14 cellular contexts compared by ENCODE assay signal in the genomic region with DNA sequence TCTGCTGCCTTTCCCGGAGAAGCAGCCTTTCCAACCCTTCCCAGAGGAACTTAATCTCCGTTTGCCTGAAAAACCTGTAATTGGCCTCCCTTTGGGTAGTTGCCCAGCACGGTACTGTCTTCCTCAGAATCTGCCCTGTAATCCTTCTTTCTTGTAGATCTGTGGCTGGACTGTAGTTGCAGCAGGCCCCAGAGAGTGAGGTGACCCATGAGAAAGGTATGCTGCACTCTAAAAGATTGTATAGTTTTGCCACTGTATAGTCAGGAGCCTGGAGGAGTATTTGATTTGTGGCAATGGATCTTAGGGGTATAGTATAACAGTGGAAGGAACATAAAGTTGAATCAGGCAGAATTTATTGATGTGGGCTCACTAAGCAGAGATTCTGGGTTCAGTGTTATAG. TPM values are rescaled to one million over a fixed set of nuclear protein-coding genes. Genes with fewer than 3 reads are reported as not detected.
DNase-seq lines count a peak whose midpoint lies in the region; ATAC-seq, FAIRE-seq and TF ChIP-seq lines count a peak whose summit lies in the region.
"Had no signal": no experiment of that assay in that cellular context is flagged by ENCODE, and none has a peak within 500 bp of the region (broad histone marks: within the 10 kb centered on the region; RNA-seq: fewer than 3 reads in every experiment).

No MANE protein-coding gene starts in this region.

- H3K27me3 ChIP-seq in AG04450 (ENCODE audit: control insufficient read depth, insufficient read depth, low read length) (no peaks in the 10 kb centered on the region), HUES48 (ENCODE audit: control insufficient read depth, insufficient read depth, low read length) (no peaks in the 10 kb centered on the region), K562 (ENCODE audit: control insufficient read depth in 2 of 2, insufficient read depth in 2 of 2, low read length in 2 of 2) (no peaks in the 10 kb centered on the region)
- H3K27me3 ChIP-seq: heart left ventricle had no signal

- no peak overlapping the region for H3K4me3 Mint-ChIP-seq in immature natural killer cell

- WGBS in K562 (ENCODE audit: insufficient coverage, low coverage, missing lambda C conversion rate) = 96% methylated on average over 3 of the region's 3 CpGs

- FAIRE-seq in K562 (lab: Jason Lieb, UNC) = no peak

- TSS peak; percentile 21 for BruUV-seq in K562 (replicated peaks; lab: Mats Ljungman, UMichigan)

- H3K9ac ChIP-seq in HUES48 (ENCODE audit: low read depth, low read length) = no peak overlapping the region
- no peak overlapping the region for H3K9ac ChIP-seq in K562 (ENCODE audit: insufficient read depth in 1 of 2, low read depth in 2 of 2, low read length in 2 of 2)

- POLR2A ChIA-PET in AG04450 (lab: Yijun Ruan, JAX) (interaction anchor here (0.7 kb wide), 1 partner anchor 134 kb away, joined by 3 read pairs; no protein-coding TSS in a partner anchor), K562 (lab: Yijun Ruan, JAX) (no interaction called here)

- peaks cover 0 to 3% (median 2%) of the 10 kb centered on the region in 3 donors for H3K27me3 Mint-ChIP-seq in immature natural killer cell (ENCODE audit: low read depth in 3 of 3)

- TF ChIP-seq CTCF in AG04450 (IDR thresholded peaks at IDR 0.05; ENCODE audit: low read depth, low read length) (no peak), K562 (IDR thresholded peaks at IDR 0.05 in 2 of 3, conservative IDR thresholded peaks at IDR 0.05 in 1 of 3; ENCODE audit: insufficient read depth in 2 of 3, low read depth in 1 of 3, low read length in 3 of 3) (no peak)

- CTCF ChIA-PET in AG04450 (lab: Charles Lee) = no interaction called here
- CTCF ChIA-PET in K562 (lab: Yijun Ruan, JAX; ENCODE audit: low intra/inter-chr PET ratio) = no interaction called here

- no peak for TF ChIP-seq RAD21 in K562 (CRISPR knock-in tag; conservative IDR thresholded peaks at IDR 0.05 in 1 of 2, IDR thresholded peaks at IDR 0.05 in 1 of 2)

- no peak overlapping the region; the same call in 1 of the 2 replicates for H3K4me3 ChIP-seq in AG04450 (ENCODE audit: low read depth, low read length)
- no peak overlapping the region for H3K4me3 ChIP-seq in HUES48 (ENCODE audit: low read depth, low read length)
- H3K4me3 ChIP-seq in K562 = no peak overlapping the region
- H3K4me3 ChIP-seq: heart left ventricle had no signal

- H3K79me2 ChIP-seq in K562 (ENCODE audit: control insufficient read depth, insufficient read depth, low read length) = peaks cover 50% of the 10 kb centered on the region

- H3K9me1 ChIP-seq in K562 (ENCODE audit: control insufficient read depth, insufficient read depth, low read length) = no peaks in the 10 kb centered on the region

- in situ Hi-C loops in K562 (cut with MboI) = no loop called here

- H3K27ac ChIP-seq in AG04450 (ENCODE audit: low read depth, low read length) = peak overlapping the region; percentile 93
- H3K27ac ChIP-seq in HUES48 (ENCODE audit: low read depth, low read length) = peak overlapping the region; percentile 31
- no peak overlapping the region for H3K27ac ChIP-seq in K562 (ENCODE audit: extremely low read depth, low read depth, low read length)
- H3K27ac ChIP-seq: heart left ventricle had no signal

- H4K20me1 ChIP-seq in K562 (replicated peaks; ENCODE audit: control insufficient read depth, insufficient read depth, low read length) = no peaks in the 10 kb centered on the region

- intact Hi-C loops in K562 (cut with micrococcal nuclease) = no loop called here

- H3K9me3 Mint-ChIP-seq in immature natural killer cell = peaks cover 0 to 1% (median 0%) of the 10 kb centered on the region in 6 donors

- DNase-seq in AG04450 (ENCODE audit: low read depth, low spot score) = peak; percentile 61
- DNase-seq in K562 (ENCODE audit: extremely low read depth in 1 of 4, low spot score in 3 of 4) = no peak
- DNase-seq in left kidney (ENCODE audit: low read depth, low spot score) = peak; percentile 60
- no peak for DNase-seq in immature natural killer cell
- DNase-seq in effector CD4-positive, alpha-beta T cell = no peak
- DNase-seq: activated CD8-positive, alpha-beta memory T cell treated with anti-CD3 and anti-CD28 coated beads, Interleukin-2, amount 50 U/mL, for 4 hours; C1 segment of cervical spinal cord; heart left ventricle; NCI-H1417 treated with DMSO at 0.1 percent for 48 hours; stimulated activated CD8-positive, alpha-beta memory T cell treated with anti-CD3 and anti-CD28 coated beads, Interleukin-4, amount 100 ng/mL, for 48 hours; T-helper 9 cell had no signal

- H3K36me3 ChIP-seq in HUES48 (ENCODE audit: control insufficient read depth, insufficient read depth, low read length) = peaks cover 8% of the 10 kb centered on the region; the same call in 1 of the 2 replicates
- H3K36me3 ChIP-seq in K562 (ENCODE audit: control insufficient read depth, insufficient read depth, low read length) = no peaks in the 10 kb centered on the region

- H3K4me1 Mint-ChIP-seq in immature natural killer cell = peaks cover 35 to 43% of the 10 kb centered on the region in 2 donors

- peaks cover 11% of the 10 kb centered on the region; the same call in 1 of the 2 replicates for H3K4me1 ChIP-seq in HUES48 (ENCODE audit: control insufficient read depth, insufficient read depth, low read length)
- H3K4me1 ChIP-seq in K562 (replicated peaks in 1 of 2; ENCODE audit: control insufficient read depth in 2 of 2, insufficient read depth in 2 of 2, low read length in 2 of 2) = no peaks in the 10 kb centered on the region; a peak in 2 of 5 replicates

- TF ChIP-seq POLR2A in K562 (conservative IDR thresholded peaks at IDR 0.05) = no peak

- H3K4me2 ChIP-seq in K562 (ENCODE audit: insufficient read depth, low read length) = no peak overlapping the region

- peak overlapping the region in 1 of 6 donors; percentile 19 for H3K27ac Mint-ChIP-seq in immature natural killer cell

- H2AFZ ChIP-seq in K562 (ENCODE audit: low read depth, low read length) = no peak overlapping the region

- ATAC-seq in K562 (no peak), GM21529 (IDR thresholded peaks at IDR 0.05; ENCODE audit: unreplicated experiment) (no peak), GM19395 (IDR thresholded peaks at IDR 0.05; ENCODE audit: unreplicated experiment) (no peak)

- H3K36me3 Mint-ChIP-seq in immature natural killer cell = peaks cover 0 to 5% (median 0%) of the 10 kb centered on the region in 3 donors

- no peak for TF ChIP-seq EP300 in K562 (IDR thresholded peaks at IDR 0.05; ENCODE audit: low read length)

- H3K9me3 ChIP-seq in AG04450 (ENCODE audit: control insufficient read depth, insufficient read depth, low read length) (no peaks in the 10 kb centered on the region), HUES48 (ENCODE audit: control insufficient read depth, insufficient read depth, low read length) (no peaks in the 10 kb centered on the region), K562 (replicated peaks; ENCODE audit: control insufficient read depth, insufficient read depth, low read depth, low read length) (no peaks in the 10 kb centered on the region)
- H3K9me3 ChIP-seq: heart left ventricle had no signal

TF ChIP-seq in K562, 482 proteins besides CTCF, POLR2A, EP300 and RAD21 (continues in another document):
- TF ChIP-seq THRA (IDR thresholded peaks at IDR 0.05) (no peak), ZNF165 (CRISPR knock-in tag; IDR thresholded peaks at IDR 0.05; ENCODE audit: borderline replicate concordance) (no peak), ZNF12 (CRISPR knock-in tag; IDR thresholded peaks at IDR 0.05) (no peak)

RNA-seq across cellular contexts. Expression of gene SPIN1, which starts 11.8 kb away (rescaled TPM):
- polyA plus RNA-seq in AG04450 (2011; rRNA removed) (93.0 and 119 TPM in 2 replicates), K562 (2011; rRNA removed) (22.9 and 25.7 TPM in 2 replicates), K562 (2014; fragmentation: Illumina TruSeq; extraction: Trizol) (22.3 and 25.1 TPM in 2 replicates), K562 (2014; fragmentation: Nextera tagmentation; extraction: Ambion mirVana) (1 to 10 TPM; 7.4 to 7.7 TPM), K562 (2014; rRNA removed) (14.3 and 17.2 TPM in 2 replicates), immature natural killer cell (10 to 100 TPM; 24.5 to 49.1 (median 35.1) TPM)
- polyA minus RNA-seq in AG04450 (2011; rRNA and poly(A)+ RNA removed) = 71.7 and 102 TPM in 2 replicates
- total RNA-seq in K562 (2011; cell fraction: chromatin; rRNA removed; ENCODE audit: low replicate concordance) = 9.9 and 28.0 TPM in 2 replicates
- total RNA-seq in K562 (2011; cell fraction: nucleolus; rRNA removed) = 5.8 and 7.4 TPM in 2 replicates
- 15.0 and 18.2 TPM in 2 replicates for total RNA-seq in K562 (2011; cell fraction: nucleoplasm; rRNA removed)
- total RNA-seq in K562 (2014; rRNA removed) (10.2 and 15.1 TPM in 2 replicates), K562 (2014; rRNA removed; fragmentation: Illumina TruSeq; extraction: Trizol) (19.1 and 22.7 TPM in 2 replicates), K562 (2015; rRNA removed; fragmentation: Illumina TruSeq; extraction: Trizol) (15.5 and 15.6 TPM in 2 replicates), K562 (2021) (18.9 and 20.5 TPM in 2 replicates)
- 7.5 and 19.2 TPM in 2 replicates for polyA plus RNA-seq in K562 (2011; cell fraction: cytosol; rRNA removed)
- polyA plus RNA-seq in K562 (2011; cell fraction: nucleus; rRNA removed) = 11.9 and 19.8 TPM in 2 replicates
- 13.9 and 14.5 TPM in 2 replicates for polyA plus RNA-seq in K562 (2012)
- polyA minus RNA-seq in K562 (2011; rRNA and poly(A)+ RNA removed) = 49.7 and 53.6 TPM in 2 replicates
- polyA minus RNA-seq in K562 (2011; cell fraction: cytosol; rRNA and poly(A)+ RNA removed) = 17.0 and 20.8 TPM in 2 replicates
- polyA minus RNA-seq in K562 (2011; cell fraction: nucleus; rRNA and poly(A)+ RNA removed) = 3.6 and 9.9 TPM in 2 replicates

Comparison
In these comparisons a context has a peak if more than half of its experiments do, and no peak if none do; other contexts are left out.
1. DNase-seq: peak in AG04450 (single experiment) and left kidney (single experiment); none in K562 (0 of 4), immature natural killer cell (0 of 3) and effector CD4-positive, alpha-beta T cell (single experiment).